In genomic region chr17:68820825-68821481, GRCh38 we compare ENCODE assay signal across 1 cellular context.
TF ChIP-seq lines count a peak whose summit lies in the region.

No MANE protein-coding gene starts in this region.

TF ChIP-seq in HepG2, 621 proteins besides CTCF, POLR2A, EP300 and RAD21 (continued from another document and continues in another):
- TF ChIP-seq ZNF747 (CRISPR knock-in tag; IDR thresholded peaks at IDR 0.05; ENCODE audit: borderline replicate concordance) (peak; percentile 94; the same call in 1 of the 2 replicates), ZNF724P (CRISPR knock-in tag; IDR thresholded peaks at IDR 0.05; ENCODE audit: borderline replicate concordance) (peak; percentile 88; the same call in 1 of the 2 replicates), KAT2B (IDR thresholded peaks at IDR 0.05; ENCODE audit: borderline replicate concordance, low read depth, low read length) (no peak), LRRFIP1 (CRISPR knock-in tag; conservative IDR thresholded peaks at IDR 0.05) (no peak), ZNF230 (CRISPR knock-in tag; IDR thresholded peaks at IDR 0.05) (no peak; the same call in 1 of the 2 replicates), SMAD1 (CRISPR knock-in tag; IDR thresholded peaks at IDR 0.05; ENCODE audit: borderline replicate concordance, low read depth) (no peak), ZIK1 (CRISPR knock-in tag; IDR thresholded peaks at IDR 0.05; ENCODE audit: borderline replicate concordance, low read depth) (no peak), ZNF510 (CRISPR knock-in tag; IDR thresholded peaks at IDR 0.05; ENCODE audit: low read depth) (0 out of 2 replicates have a peak, but pooled peaks have one; percentile 15), TEAD2 (CRISPR knock-in tag; IDR thresholded peaks at IDR 0.05) (no peak), RFXAP (CRISPR knock-in tag; IDR thresholded peaks at IDR 0.05; ENCODE audit: borderline replicate concordance) (peak; percentile 23; the same call in 1 of the 2 replicates), TAF1 (CRISPR knock-in tag; IDR thresholded peaks at IDR 0.05) (no peak), MXD3 (CRISPR knock-in tag; IDR thresholded peaks at IDR 0.05) (no peak), ZNF713 (CRISPR knock-in tag; IDR thresholded peaks at IDR 0.05) (no peak), ZFP1 (CRISPR knock-in tag; IDR thresholded peaks at IDR 0.05) (no peak), POGZ (CRISPR knock-in tag; IDR thresholded peaks at IDR 0.05) (peak; percentile 94), CC2D1A (CRISPR knock-in tag; IDR thresholded peaks at IDR 0.05) (0 out of 2 replicates have a peak, but pooled peaks have one; percentile 60), GABPB1 (CRISPR knock-in tag; IDR thresholded peaks at IDR 0.05) (no peak), SNAPC2 (CRISPR knock-in tag; IDR thresholded peaks at IDR 0.05) (no peak), HNF4A (CRISPR knock-in tag; IDR thresholded peaks at IDR 0.05) (peak; percentile 98), BCLAF1 (IDR thresholded peaks at IDR 0.05) (no peak), ZNF878 (CRISPR knock-in tag; IDR thresholded peaks at IDR 0.05) (peak; percentile 20; the same call in 1 of the 2 replicates), SMARCC2 (IDR thresholded peaks at IDR 0.05) (no peak), ZNF782 (CRISPR knock-in tag; IDR thresholded peaks at IDR 0.05; ENCODE audit: borderline replicate concordance) (no peak), PITX1 (CRISPR knock-in tag; IDR thresholded peaks at IDR 0.05) (peak; percentile 93), MAFG (CRISPR knock-in tag; IDR thresholded peaks at IDR 0.05) (no peak), FOSL1 (CRISPR knock-in tag; IDR thresholded peaks at IDR 0.05; ENCODE audit: borderline replicate concordance) (peak; percentile 60; the same call in 1 of the 2 replicates), ZFX (CRISPR knock-in tag; IDR thresholded peaks at IDR 0.05; ENCODE audit: low read depth) (peak; percentile 69), MIER2 (CRISPR knock-in tag; IDR thresholded peaks at IDR 0.05) (0 out of 2 replicates have a peak, but pooled peaks have one; percentile 44), ETS1 (CRISPR knock-in tag; IDR thresholded peaks at IDR 0.05) (no peak), SPEN (CRISPR knock-in tag; IDR thresholded peaks at IDR 0.05; ENCODE audit: low read depth) (no peak), HCFC1 (IDR thresholded peaks at IDR 0.05; ENCODE audit: low read depth, low read length) (no peak), ZNF557 (CRISPR knock-in tag; IDR thresholded peaks at IDR 0.05) (no peak), GLI4 (CRISPR knock-in tag; IDR thresholded peaks at IDR 0.05; ENCODE audit: borderline replicate concordance) (peak; percentile 87; the same call in 1 of the 2 replicates), ZNF850 (CRISPR knock-in tag; conservative IDR thresholded peaks at IDR 0.05) (no peak), ZBTB46 (CRISPR knock-in tag; IDR thresholded peaks at IDR 0.05; ENCODE audit: borderline replicate concordance) (no peak), ZFP36L1 (CRISPR knock-in tag; IDR thresholded peaks at IDR 0.05) (no peak; the same call in 1 of the 2 replicates), MBD4 (IDR thresholded peaks at IDR 0.05; ENCODE audit: borderline replicate concordance, low read length) (peak; percentile 58; the same call in 1 of the 2 replicates), ZNF580 (CRISPR knock-in tag; IDR thresholded peaks at IDR 0.05; ENCODE audit: borderline replicate concordance, low read depth) (peak; percentile 77; the same call in 1 of the 2 replicates), ZBTB38 (CRISPR knock-in tag; IDR thresholded peaks at IDR 0.05) (peak; percentile 74; the same call in 1 of the 2 replicates), HNRNPK (IDR thresholded peaks at IDR 0.05; ENCODE audit: low read depth, low read length, poor library complexity, severe bottlenecking) (no peak), ESRRA (CRISPR knock-in tag; IDR thresholded peaks at IDR 0.05; ENCODE audit: low read depth) (peak; percentile 81), ATM (IDR thresholded peaks at IDR 0.05; ENCODE audit: borderline replicate concordance) (no peak), THAP7 (CRISPR knock-in tag; IDR thresholded peaks at IDR 0.05) (no peak), ISX (CRISPR knock-in tag; conservative IDR thresholded peaks at IDR 0.05) (no peak), ZNF790 (CRISPR knock-in tag; IDR thresholded peaks at IDR 0.05; ENCODE audit: borderline replicate concordance) (no peak), ARNT2 (CRISPR knock-in tag; IDR thresholded peaks at IDR 0.05; ENCODE audit: low read depth) (peak; percentile 44; the same call in 1 of the 2 replicates), SMC3 (IDR thresholded peaks at IDR 0.05; ENCODE audit: low read length) (peak; percentile 49), ZNF710 (CRISPR knock-in tag; IDR thresholded peaks at IDR 0.05; ENCODE audit: borderline replicate concordance) (peak; percentile 91; the same call in 1 of the 2 replicates), ZHX2 (IDR thresholded peaks at IDR 0.05; ENCODE audit: low read depth) (0 out of 2 replicates have a peak, but pooled peaks have one; percentile 51), ZHX2 (CRISPR knock-in tag; IDR thresholded peaks at IDR 0.05; ENCODE audit: borderline replicate concordance) (no peak), THAP11 (CRISPR knock-in tag; IDR thresholded peaks at IDR 0.05) (peak; percentile 74), ZFP36L2 (CRISPR knock-in tag; IDR thresholded peaks at IDR 0.05) (no peak)
